Comparison of ENCODE assay signal across 10 cellular contexts in the genomic region with DNA sequence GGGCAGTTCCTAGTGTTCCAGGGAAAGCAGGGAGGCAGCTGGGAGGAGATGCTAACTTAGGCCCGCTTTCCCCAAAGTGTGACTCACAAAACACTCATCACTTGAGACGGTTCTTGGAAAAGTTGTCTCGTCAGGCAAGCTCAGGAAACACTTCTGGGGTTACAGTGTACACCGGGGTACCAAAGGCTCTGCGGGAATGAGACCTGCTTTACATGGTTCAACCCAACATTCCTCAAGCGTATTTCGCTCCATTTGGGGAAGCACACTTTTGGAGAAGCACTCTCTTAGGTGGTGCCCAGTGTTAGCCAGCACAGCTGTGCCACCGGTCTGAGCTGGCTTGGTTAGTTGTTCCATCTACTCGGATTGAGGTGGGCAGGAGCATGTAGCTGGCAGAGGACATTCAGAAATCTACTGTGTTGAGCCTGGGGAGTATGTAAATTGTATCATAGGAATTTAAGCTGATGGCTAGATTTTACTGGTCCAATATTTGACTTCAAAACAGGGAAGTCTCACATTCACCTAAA. TPM values are rescaled to one million over a fixed set of nuclear protein-coding genes. Genes with fewer than 3 reads are reported as not detected.
DNase-seq lines count a peak whose midpoint lies in the region; ATAC-seq and TF ChIP-seq lines count a peak whose summit lies in the region.
"Had no signal": no experiment of that assay in that cellular context is flagged by ENCODE, and none has a peak within 500 bp of the region (broad histone marks: within the 10 kb centered on the region; RNA-seq: fewer than 3 reads in every experiment).

No MANE protein-coding gene starts in this region.

- no peak for ATAC-seq in HG02571 (IDR thresholded peaks at IDR 0.05; ENCODE audit: unreplicated experiment)

- peak overlapping the region in 4 of 5 donors; percentile 38 to 75 (median 68) for H3K27ac ChIP-seq in stomach

- DNase-seq in HCEC 1CT = peak; percentile 91
- DNase-seq in amniotic epithelial cell (ENCODE audit: low read depth) = peak; percentile 78
- peak; percentile 77 for DNase-seq in hepatic stellate cell (ENCODE audit: low spot score)
- DNase-seq in stomach = no peak
- DNase-seq in H7 = no peak
- DNase-seq in HuH-7.5 (ENCODE audit: low spot score) = no peak
- no peak for DNase-seq in NOMO-1 treated with DMSO at 0.1 percent for 48 hours (lab: John Stamatoyannopoulos, UW; ENCODE audit: unreplicated experiment)
- DNase-seq: cerebellar nuclear complex, lower lobe of right lung had no signal

- TF ChIP-seq EP300 in stomach (IDR thresholded peaks at IDR 0.05) = no peak

- no peaks in the 10 kb centered on the region for H3K9me3 ChIP-seq in stomach
- H3K9me3 ChIP-seq: lower lobe of right lung had no signal

- H3K4me1 ChIP-seq in stomach = peaks cover 45 to 88% (median 72%) of the 10 kb centered on the region in 4 donors

- intact Hi-C loops in stomach (cut with DNase I; ENCODE audit: low total_unique reads) = no loop called here

- H3K36me3 ChIP-seq in stomach = peaks cover 32 to 80% (median 69%) of the 10 kb centered on the region in 4 donors
- H3K36me3 ChIP-seq in H7 (replicated peaks; ENCODE audit: control insufficient read depth, insufficient read depth, low read length) = 0 out of 2 replicates have a peak, but pooled peaks cover 1% of the 10 kb centered on the region

- no peak for TF ChIP-seq POLR2A in stomach (IDR thresholded peaks at IDR 0.05)

- 67 to 79% (median 74%) methylated on average over 8 to 9 of the region's 9 CpGs for WGBS in stomach, 5 donors

- TF ChIP-seq CTCF in stomach (IDR thresholded peaks at IDR 0.05) = no peak

- H3K27me3 ChIP-seq in stomach (no peaks in the 10 kb centered on the region), H7 (ENCODE audit: control insufficient read depth, insufficient read depth, low read length) (no peaks in the 10 kb centered on the region)

- H3K4me3 ChIP-seq in stomach (no peak overlapping the region), H7 (ENCODE audit: insufficient read depth, low read depth, low read length) (no peak overlapping the region)
- H3K4me3 ChIP-seq: lower lobe of right lung had no signal

RNA-seq across cellular contexts. Expression of gene B4GALT1, which starts 34.8 kb away (rescaled TPM):
- total RNA-seq in stomach = 100 to 1,000 TPM in 1 of 5 donors, 10 to 100 TPM in 3, 1 to 10 TPM in 1; 6.4 to 125 (median 25.0) TPM
- polyA plus RNA-seq in stomach = 10 to 100 TPM; 23.4 to 31.4 (median 24.8) TPM
- 5.5 and 6.7 TPM in 2 replicates for total RNA-seq in H7 (2014; rRNA removed; shearing (Covaris generic))

RNA-seq across cellular contexts. Expression of gene SMU1, which starts 55.8 kb away (rescaled TPM):
- total RNA-seq in stomach = 10 to 100 TPM in 2 of 5 donors, 1 to 10 TPM in 3; 1.7 to 36.2 (median 10.0) TPM
- polyA plus RNA-seq in stomach = 1 to 10 TPM; 7.4 to 8.1 (median 8.0) TPM
- total RNA-seq in H7 (2014; rRNA removed; shearing (Covaris generic)) = 30.4 and 33.7 TPM in 2 replicates

Comparison
In these comparisons a context has a peak if more than half of its experiments do, and no peak if none do; other contexts are left out.
1. DNase-seq: peak in HCEC 1CT (single experiment), amniotic epithelial cell (single experiment) and hepatic stellate cell (single experiment); none in stomach (single experiment), H7 (single experiment), HuH-7.5 (single experiment) and NOMO-1 treated with DMSO at 0.1 percent for 48 hours (single experiment).